Comparison of ENCODE assay signal across 3 cellular contexts in the genomic region with DNA sequence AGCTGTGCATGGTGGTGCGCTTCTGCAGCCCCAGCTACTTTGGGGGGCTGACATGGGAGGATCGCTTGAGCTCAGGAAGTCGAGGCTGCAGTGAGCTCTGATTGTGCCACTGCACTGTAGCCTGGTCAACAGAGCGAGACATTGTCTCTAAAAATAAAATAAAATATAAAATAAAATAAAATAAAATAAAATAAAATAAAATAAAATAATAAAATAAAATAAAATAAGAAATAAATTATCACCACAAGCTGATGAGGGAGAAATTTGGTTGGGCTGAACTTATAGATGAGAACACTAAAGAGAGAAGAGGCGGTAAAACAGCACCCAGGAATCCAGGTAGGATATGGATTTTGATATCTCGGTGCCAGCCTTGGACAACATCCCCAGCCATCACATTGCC.
"Had no signal": no experiment of that assay in that cellular context is flagged by ENCODE, and none has a peak within 500 bp of the region (broad histone marks: within the 10 kb centered on the region; RNA-seq: fewer than 3 reads in every experiment).

No MANE protein-coding gene starts in this region.

- H3K4me3 ChIP-seq: GM12878 had no signal

- DNase-seq: GDM1, GF-D8 had no signal

- ATAC-seq: GM12878 had no signal
